Comparison of ENCODE assay signal across 12 cellular contexts in the genomic region with DNA sequence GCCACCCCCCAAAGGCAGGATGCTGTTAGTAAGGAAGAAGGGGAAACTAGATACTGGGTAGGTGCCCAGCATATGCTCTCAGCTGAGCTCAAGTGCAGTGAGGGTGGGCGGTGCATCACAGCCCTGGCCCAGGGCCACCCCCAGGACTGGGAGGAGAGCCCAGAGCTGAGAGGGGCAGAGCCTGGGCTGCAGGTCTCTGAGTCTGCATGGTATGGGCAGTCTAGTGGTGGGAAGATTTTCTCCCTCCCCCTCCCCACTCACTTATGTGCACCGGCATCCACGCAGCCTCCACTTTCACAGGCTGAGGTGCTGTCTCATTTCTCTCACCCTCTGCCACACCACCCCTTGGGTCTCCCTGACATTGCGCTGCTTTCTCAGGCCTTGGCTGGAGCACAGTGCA. TPM values are rescaled to one million over a fixed set of nuclear protein-coding genes. Genes with fewer than 3 reads are reported as not detected.
DNase-seq lines count a peak whose midpoint lies in the region; ATAC-seq and TF ChIP-seq lines count a peak whose summit lies in the region.
"Had no signal": no experiment of that assay in that cellular context is flagged by ENCODE, and none has a peak within 500 bp of the region (broad histone marks: within the 10 kb centered on the region; RNA-seq: fewer than 3 reads in every experiment).

No MANE protein-coding gene starts in this region.

- no peak overlapping the region for H2AFZ ChIP-seq in fibroblast of lung (ENCODE audit: low read length)

- H3K27ac Mint-ChIP-seq in T-helper 2 cell treated with Interferon-gamma antibody and Interleukin-4, amounts not matched to agents 5 μg/mL and 100 μg/mL, for 36 hours, result peak overlapping the region; percentile 99

- H3K36me3 ChIP-seq in fibroblast of lung (ENCODE audit: control insufficient read depth, insufficient read depth, low read length), result no peaks in the 10 kb centered on the region
- H3K36me3 ChIP-seq: breast epithelium, gastroesophageal sphincter had no signal

- intact Hi-C loops in sciatic nerve (cut with DNase I), result no loop called here

- peaks cover 6% of the 10 kb centered on the region for H3K4me1 ChIP-seq in fibroblast of lung (ENCODE audit: control insufficient read depth, extremely low read depth, insufficient read depth, low read length)
- H3K4me1 ChIP-seq: breast epithelium had no signal

- peaks cover 80% of the 10 kb centered on the region for H3K4me1 Mint-ChIP-seq in T-helper 2 cell treated with Interferon-gamma antibody and Interleukin-4, amounts not matched to agents 5 μg/mL and 100 μg/mL, for 36 hours (ENCODE audit: low read depth)

- H3K4me2 ChIP-seq in fibroblast of lung (ENCODE audit: extremely low read depth, insufficient read depth, low read length), result no peak overlapping the region

- POLR2A ChIA-PET in RWPE1 (lab: Yijun Ruan, JAX; ENCODE audit: low non-redundant PET), result no interaction called here

- no peaks in the 10 kb centered on the region for H3K27me3 Mint-ChIP-seq in T-helper 2 cell treated with Interferon-gamma antibody and Interleukin-4, amounts not matched to agents 5 μg/mL and 100 μg/mL, for 36 hours (ENCODE audit: low read depth)

- no peaks in the 10 kb centered on the region for H4K20me1 ChIP-seq in fibroblast of lung (ENCODE audit: control insufficient read depth, extremely low read depth, insufficient read depth, low read length)

- H3K27me3 ChIP-seq in fibroblast of lung (ENCODE audit: control insufficient read depth, insufficient read depth, low read length), result no peaks in the 10 kb centered on the region
- H3K27me3 ChIP-seq: breast epithelium, gastroesophageal sphincter had no signal

- no peaks in the 10 kb centered on the region for H3K9me3 ChIP-seq in fibroblast of lung (ENCODE audit: control insufficient read depth, insufficient read depth, low read depth, low read length)
- H3K9me3 ChIP-seq: breast epithelium, gastroesophageal sphincter had no signal

- H3K79me2 ChIP-seq in fibroblast of lung (ENCODE audit: control insufficient read depth, insufficient read depth, low read length), result no peaks in the 10 kb centered on the region

- CTCF ChIA-PET in RWPE1 (lab: Yijun Ruan, JAX), result no interaction called here

- no peak for ATAC-seq in sciatic nerve
- ATAC-seq: gastroesophageal sphincter had no signal

- no peaks in the 10 kb centered on the region for H3K9me3 Mint-ChIP-seq in T-helper 2 cell treated with Interferon-gamma antibody and Interleukin-4, amounts not matched to agents 5 μg/mL and 100 μg/mL, for 36 hours
- H3K9me3 Mint-ChIP-seq: IgD-negative memory B cell had no signal

- DNase-seq in AG10803 (ENCODE audit: low read depth) (peak; percentile 25), fibroblast of lung (ENCODE audit: low read depth in 2 of 2) (peak; percentile 50 to 74), NCI-H1436 treated with DMSO at 0.1 percent for 48 hours (lab: John Stamatoyannopoulos, UW) (no peak), NCI-H128 (lab: John Stamatoyannopoulos, UW; ENCODE audit: unreplicated experiment) (no peak), RWPE1 (ENCODE audit: low spot score) (no peak), sciatic nerve (ENCODE audit: low spot score) (no peak)
- DNase-seq in T-helper 2 cell treated with Interferon-gamma antibody and Interleukin-4, amounts not matched to agents 5 μg/mL and 100 μg/mL, for 36 hours (ENCODE audit: low spot score), result peak; percentile 37
- DNase-seq: mesenchymal stem cell had no signal

- no peak for TF ChIP-seq CTCF in AG10803 (conservative IDR thresholded peaks at IDR 0.05; ENCODE audit: low read length)
- no peak for TF ChIP-seq CTCF in fibroblast of lung (conservative IDR thresholded peaks at IDR 0.05 in 1 of 2, IDR thresholded peaks at IDR 0.05 in 1 of 2; ENCODE audit: low read depth in 1 of 2, low read length in 2 of 2)
- no peak for TF ChIP-seq CTCF in RWPE1 (conservative IDR thresholded peaks at IDR 0.05; ENCODE audit: low read depth)

- peak overlapping the region; percentile 60 for H3K4me3 Mint-ChIP-seq in T-helper 2 cell treated with Interferon-gamma antibody and Interleukin-4, amounts not matched to agents 5 μg/mL and 100 μg/mL, for 36 hours

- H3K4me3 ChIP-seq in AG10803 (ENCODE audit: low read length) (no peak overlapping the region), fibroblast of lung (replicated peaks in 1 of 4; ENCODE audit: control extremely low read depth in 1 of 4, insufficient read depth in 1 of 4, low read depth in 3 of 4, low read length in 4 of 4) (no peak overlapping the region)
- H3K4me3 ChIP-seq: breast epithelium, gastroesophageal sphincter had no signal

- no peak overlapping the region for H3K9ac ChIP-seq in fibroblast of lung (ENCODE audit: insufficient read depth, low read length)

- no peak overlapping the region for H3K27ac ChIP-seq in fibroblast of lung (ENCODE audit: insufficient read depth, low read length)
- no peak overlapping the region for H3K27ac ChIP-seq in RWPE1
- H3K27ac ChIP-seq: breast epithelium, gastroesophageal sphincter had no signal

- peak; percentile 22 for TF ChIP-seq POLR2A in GM10847 (IDR thresholded peaks at IDR 0.05; ENCODE audit: extremely low read depth, insufficient read length)

- H3K36me3 Mint-ChIP-seq in T-helper 2 cell treated with Interferon-gamma antibody and Interleukin-4, amounts not matched to agents 5 μg/mL and 100 μg/mL, for 36 hours (ENCODE audit: low read depth), result peaks cover 6% of the 10 kb centered on the region

RNA-seq across cellular contexts. Expression of gene CAB39, which starts 48.5 kb away (rescaled TPM):
- 54.2 and 72.3 TPM in 2 replicates for total RNA-seq in fibroblast of lung
- 51.1 and 54.0 TPM in 2 replicates for polyA plus RNA-seq in fibroblast of lung
- 38.1 and 42.8 TPM in 2 replicates for polyA plus RNA-seq in fibroblast of lung (2012)
- 18.2 and 30.5 TPM in 2 replicates for polyA minus RNA-seq in fibroblast of lung (ENCODE audit: low replicate concordance)
- total RNA-seq in sciatic nerve, result 59.5 TPM

Comparison
In these comparisons a context has a peak if more than half of its experiments do, and no peak if none do; other contexts are left out.
1. DNase-seq: peak in AG10803 (single experiment), T-helper 2 cell treated with Interferon-gamma antibody and Interleukin-4, amounts not matched to agents 5 μg/mL and 100 μg/mL, for 36 hours (single experiment) and fibroblast of lung (2 of 2); none in NCI-H1436 treated with DMSO at 0.1 percent for 48 hours (single experiment), NCI-H128 (single experiment), RWPE1 (single experiment) and sciatic nerve (single experiment).